11 cellular contexts compared by ENCODE assay signal in the genomic region with DNA sequence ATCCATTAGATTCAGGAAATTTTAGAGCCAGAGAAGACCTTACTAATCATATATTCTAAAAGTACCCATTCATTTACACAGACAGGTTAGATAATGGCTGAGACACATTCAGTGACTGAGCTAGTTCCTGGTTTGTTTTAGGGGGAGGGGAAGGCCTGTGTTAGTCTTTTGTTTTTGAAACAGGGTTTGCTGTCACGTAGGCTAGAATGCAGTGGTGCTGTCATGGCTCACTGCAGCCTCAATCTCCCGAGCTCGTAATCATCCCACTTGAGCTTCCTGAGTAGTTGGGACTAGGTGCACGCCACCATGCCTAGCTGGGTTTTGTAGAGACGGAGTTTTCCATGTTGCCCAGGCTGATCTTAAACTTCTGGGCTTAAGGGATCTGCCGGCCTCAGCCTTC. TPM values are rescaled to one million over a fixed set of nuclear protein-coding genes. Genes with fewer than 3 reads are reported as not detected.
DNase-seq lines count a peak whose midpoint lies in the region; ATAC-seq, FAIRE-seq and TF ChIP-seq lines count a peak whose summit lies in the region.
"Had no signal": no experiment of that assay in that cellular context is flagged by ENCODE, and none has a peak within 500 bp of the region (broad histone marks: within the 10 kb centered on the region; RNA-seq: fewer than 3 reads in every experiment).

No MANE protein-coding gene starts in this region.

- H3K4me3 ChIP-seq in HUES64 (ENCODE audit: low read length) (0 out of 2 replicates have a peak overlapping the region, but pooled peaks have one; percentile 2), iPS-20b (ENCODE audit: low read length) (peak overlapping the region; percentile 43), gastrocnemius medialis (no peak overlapping the region)
- H3K4me3 ChIP-seq: sigmoid colon, upper lobe of left lung had no signal

- intact Hi-C loops in gastrocnemius medialis (cut with DNase I; ENCODE audit: low total_unique reads): loop anchor here (1.0 kb wide), 1 partner anchor 79 kb away; no protein-coding TSS in a partner anchor

- ATAC-seq in gastrocnemius medialis (no peak), HG03196 (IDR thresholded peaks at IDR 0.05; ENCODE audit: unreplicated experiment) (no peak)

- H3K9ac ChIP-seq in HUES64 (ENCODE audit: low read depth, low read length): peak overlapping the region; percentile 46; the same call in 1 of the 2 replicates
- H3K9ac ChIP-seq in iPS-20b (ENCODE audit: low read depth, low read length): peak overlapping the region; percentile 7; the same call in 1 of the 2 replicates

- 54% methylated on average over 6 of the region's 6 CpGs for WGBS in HUES64

- 0 out of 2 replicates have a peak, but pooled peaks cover 6% of the 10 kb centered on the region for H3K36me3 ChIP-seq in HUES64 (ENCODE audit: insufficient read depth, low read length)
- H3K36me3 ChIP-seq in iPS-20b (ENCODE audit: insufficient read depth, low read depth, low read length): no peaks in the 10 kb centered on the region
- no peaks in the 10 kb centered on the region for H3K36me3 ChIP-seq in gastrocnemius medialis
- H3K36me3 ChIP-seq: sigmoid colon, upper lobe of left lung had no signal

- no peak for TF ChIP-seq POLR2A in gastrocnemius medialis (IDR thresholded peaks at IDR 0.05)

- H3K9me3 ChIP-seq in HUES64 (ENCODE audit: insufficient read depth, low read depth, low read length): no peaks in the 10 kb centered on the region
- no peaks in the 10 kb centered on the region for H3K9me3 ChIP-seq in iPS-20b (ENCODE audit: insufficient read depth, low read depth, low read length)
- no peaks in the 10 kb centered on the region for H3K9me3 ChIP-seq in gastrocnemius medialis
- H3K9me3 ChIP-seq: sigmoid colon, upper lobe of left lung had no signal

- H3K27me3 ChIP-seq in HUES64 (ENCODE audit: insufficient read depth, low read length): no peaks in the 10 kb centered on the region
- no peaks in the 10 kb centered on the region for H3K27me3 ChIP-seq in iPS-20b (ENCODE audit: insufficient read depth, low read length)
- no peaks in the 10 kb centered on the region for H3K27me3 ChIP-seq in gastrocnemius medialis
- H3K27me3 ChIP-seq: sigmoid colon, upper lobe of left lung had no signal

- H3K4me1 ChIP-seq in HUES64 (ENCODE audit: insufficient read depth, low read length) (peaks cover 45% of the 10 kb centered on the region), iPS-20b (ENCODE audit: insufficient read depth, low read length) (peaks cover 20% of the 10 kb centered on the region), gastrocnemius medialis (peaks cover 29 to 48% of the 10 kb centered on the region in 2 donors)

- in situ Hi-C loops in gastrocnemius medialis (cut with MboI; ENCODE audit: low sequenced_read_pairs in 4 of 4): loop anchor here in 3 of 4 donors (5.0 to 25.0 kb wide), 4 partner anchors 64 to 681 kb away; no protein-coding TSS in a partner anchor

- H3K27ac ChIP-seq in HUES64 (ENCODE audit: low read depth, low read length) (no peak overlapping the region), iPS-20b (ENCODE audit: low read length) (peak overlapping the region; percentile 31), gastrocnemius medialis (no peak overlapping the region)

- FAIRE-seq in RCC 7860 (lab: Jason Lieb, UNC): peak; percentile 84

- no peak for TF ChIP-seq CTCF in gastrocnemius medialis (IDR thresholded peaks at IDR 0.05 in 4 of 5, conservative IDR thresholded peaks at IDR 0.05 in 1 of 5)

- peak; percentile 98 for DNase-seq in DMS53 (lab: John Stamatoyannopoulos, UW)
- DNase-seq in RCC 7860 (ENCODE audit: low spot score): peak; percentile 77
- no peak for DNase-seq in activated effector memory CD4-positive, alpha-beta T cell treated with Interleukin-2 at 50 U/mL for 16 hours
- DNase-seq in gastrocnemius medialis: no peak
- DNase-seq in NCI-H748 (lab: John Stamatoyannopoulos, UW; ENCODE audit: unreplicated experiment): no peak
- DNase-seq: activated CD4-positive, alpha-beta T cell treated with anti-CD3 and anti-CD28 coated beads, Interleukin-2, amount 50 U/mL, for 48 hours; sigmoid colon had no signal

RNA-seq across cellular contexts. Expression of a gene that starts 10.1 kb away (rescaled TPM):
- 69.6 TPM for polyA plus RNA-seq in HUES64 (2013, experiment 1 of 2)
- 70.3 TPM for polyA plus RNA-seq in HUES64 (2013, experiment 2 of 2)
- 10 to 100 TPM; 22.8 to 73.3 (median 37.1) TPM for total RNA-seq in gastrocnemius medialis

Comparison
In these comparisons a context has a peak if more than half of its experiments do, and no peak if none do; other contexts are left out.
1. DNase-seq: peak in DMS53 (single experiment) and RCC 7860 (single experiment); none in activated effector memory CD4-positive, alpha-beta T cell treated with Interleukin-2 at 50 U/mL for 16 hours (single experiment), gastrocnemius medialis (0 of 2) and NCI-H748 (single experiment).
2. H3K4me3 ChIP-seq: peak in HUES64 (single experiment) and iPS-20b (single experiment); none in gastrocnemius medialis (0 of 4).